Comparison of ENCODE assay signal across 23 cellular contexts in genomic region chr11:85666687-85667086, GRCh38. TPM values are rescaled to one million over a fixed set of nuclear protein-coding genes. Genes with fewer than 3 reads are reported as not detected.
DNase-seq lines count a peak whose midpoint lies in the region; ATAC-seq, FAIRE-seq and TF ChIP-seq lines count a peak whose summit lies in the region.
"Had no signal": no experiment of that assay in that cellular context is flagged by ENCODE, and none has a peak within 500 bp of the region (broad histone marks: within the 10 kb centered on the region; RNA-seq: fewer than 3 reads in every experiment).

No MANE protein-coding gene starts in this region.

- H3K27me3 ChIP-seq in HepG2 (ENCODE audit: control insufficient read depth in 1 of 2, insufficient read depth in 2 of 2, low read length in 2 of 2), result no peaks in the 10 kb centered on the region; a peak in 1 of 5 replicates
- no peaks in the 10 kb centered on the region for H3K27me3 ChIP-seq in right lobe of liver
- no peaks in the 10 kb centered on the region for H3K27me3 ChIP-seq in Panc1 (ENCODE audit: control insufficient read depth, insufficient read depth, low read length)
- H3K27me3 ChIP-seq in thyroid gland, result no peaks in the 10 kb centered on the region
- H3K27me3 ChIP-seq: BLaER1 treated with 17β-estradiol and CSF1 and Interleukin-3, amounts not matched to agents 10 nM and 100 nM; SJSA1 had no signal

- no peak overlapping the region for H3K4me3 Mint-ChIP-seq in natural killer cell treated with Interleukin-12 subunit alpha and Interleukin-12 subunit beta and Interleukin-15 and Interleukin-18, amount 100 ng/mL, for 72 hours

- H3K36me3 ChIP-seq in HepG2 (replicated peaks in 1 of 2; ENCODE audit: control insufficient read depth in 1 of 2, insufficient read depth in 2 of 2, low read length in 2 of 2) (no peaks in the 10 kb centered on the region), right lobe of liver (peaks cover 0 to 5% (median 0%) of the 10 kb centered on the region in 4 donors), Panc1 (ENCODE audit: control insufficient read depth, insufficient read depth, low read length) (peaks cover 4% of the 10 kb centered on the region), thyroid gland (no peaks in the 10 kb centered on the region)

- CTCF ChIA-PET in HepG2 (lab: Yijun Ruan, JAX; ENCODE audit: low intra/inter-chr PET ratio, low total read pairs) (no interaction called here), Panc1 (lab: Charles Lee) (interaction anchor here (0.5 kb wide), 1 partner anchor 26 kb away, joined by 3 read pairs; no protein-coding TSS in a partner anchor)

- no peak for TF ChIP-seq EP300 in HepG2 (IDR thresholded peaks at IDR 0.05; ENCODE audit: low read depth in 2 of 2, low read length in 2 of 2)
- TF ChIP-seq EP300 in HepG2 (CRISPR knock-in tag; IDR thresholded peaks at IDR 0.05; ENCODE audit: borderline replicate concordance), result no peak

- no peaks in the 10 kb centered on the region for H3K9me3 ChIP-seq in HepG2 (ENCODE audit: low read length)
- H3K9me3 ChIP-seq in right lobe of liver, result no peaks in the 10 kb centered on the region
- no peaks in the 10 kb centered on the region for H3K9me3 ChIP-seq in Panc1 (ENCODE audit: control insufficient read depth, insufficient read depth, low read depth, low read length)
- H3K9me3 ChIP-seq in thyroid gland, result no peaks in the 10 kb centered on the region
- H3K9me3 ChIP-seq: SJSA1 had no signal

- peak overlapping the region; percentile 38 for H3K27ac ChIP-seq in HepG2 (ENCODE audit: extremely low read length, insufficient read depth, low read length)
- no peak overlapping the region for H3K27ac ChIP-seq in right lobe of liver
- peak overlapping the region; percentile 60; the same call in 1 of the 2 replicates for H3K27ac ChIP-seq in Panc1 (ENCODE audit: low read length)
- H3K27ac ChIP-seq in thyroid gland, result no peak overlapping the region
- H3K27ac ChIP-seq: SJSA1 had no signal

- peaks cover 27% of the 10 kb centered on the region for H3K79me2 ChIP-seq in HepG2 (ENCODE audit: insufficient read depth, low read length)

- DNase-seq in HepG2 (ENCODE audit: low spot score) (peak; percentile 59), right lobe of liver (no peak), Panc1 (ENCODE audit: low read depth, low spot score) (no peak), thyroid gland (no peak), HPDE6-E6E7 (ENCODE audit: extremely low spot score) (no peak), GF-D8 (lab: John Stamatoyannopoulos, UW) (no peak)
- no peak for DNase-seq in natural killer cell treated with Interleukin-12 subunit alpha and Interleukin-12 subunit beta and Interleukin-15 and Interleukin-18, amount 100 ng/mL, for 72 hours (ENCODE audit: low spot score)
- DNase-seq: 8988T; Calu3; CD8-positive, alpha-beta T cell; DMS153; MV-4-11; NCI-H1694; NCI-H2081; NCI-H446; NCI-H526 treated with DMSO at 0.1 percent for 48 hours had no signal

- FAIRE-seq in HepG2 (lab: Jason Lieb, UNC), result no peak
- FAIRE-seq: G401.6, RCC 7860 had no signal

- 39% methylated on average over 3 of the region's 3 CpGs for whole genome bisulfite sequencing in HepG2 (ENCODE audit: low lambda C conversion rate)
- WGBS in right lobe of liver (ENCODE audit: insufficient coverage, low coverage, low lambda C conversion rate, missing lambda C conversion rate), result 81% methylated on average over 3 of the region's 3 CpGs
- 90 to 97% methylated on average over 3 of the region's 3 CpGs for WGBS in thyroid gland, 2 donors

- peaks cover 17% of the 10 kb centered on the region for H3K36me3 Mint-ChIP-seq in natural killer cell treated with Interleukin-12 subunit alpha and Interleukin-12 subunit beta and Interleukin-15 and Interleukin-18, amount 100 ng/mL, for 72 hours

- BruUV-seq in HepG2 (replicated peaks; lab: Mats Ljungman, UMichigan) (no TSS peak), Panc1 (replicated peaks; lab: Mats Ljungman, UMichigan) (no TSS peak)

- H3K27me3 Mint-ChIP-seq in natural killer cell treated with Interleukin-12 subunit alpha and Interleukin-12 subunit beta and Interleukin-15 and Interleukin-18, amount 100 ng/mL, for 72 hours, result no peaks in the 10 kb centered on the region

- in situ Hi-C loops in HepG2 (cut with HindIII; ENCODE audit: extremely low pct_ligation_motif_present, low pct_unique_long_range_greater_than_20kb) (no loop called here), Panc1 (cut with HindIII; ENCODE audit: low pct_unique_long_range_greater_than_20kb, low sequenced_read_pairs) (no loop called here)

- intact Hi-C loops in HepG2 (cut with micrococcal nuclease; ENCODE audit: unreplicated experiment) (no loop called here), right lobe of liver (cut with DNase I) (no loop called here), Panc1 (cut with micrococcal nuclease; ENCODE audit: unreplicated experiment) (no loop called here), thyroid gland (cut with DNase I) (no loop called here)

- H3K9ac ChIP-seq in HepG2 (ENCODE audit: insufficient read depth, low read depth, low read length), result no peak overlapping the region
- H3K9ac ChIP-seq: BLaER1 treated with 17β-estradiol and CSF1 and Interleukin-3, amounts not matched to agents 10 nM and 100 nM had no signal

- POLR2A ChIA-PET in HepG2 (lab: Yijun Ruan, JAX), result interaction anchor here (1.2 kb wide), 1 partner anchor 39 kb away, joined by 3 read pairs; the partner anchor contains the start of gene TMEM126B
- POLR2A ChIA-PET in Panc1 (lab: Charles Lee), result no interaction called here

- no peak for TF ChIP-seq CTCF in HepG2 (CRISPR knock-in tag; IDR thresholded peaks at IDR 0.05)
- TF ChIP-seq CTCF in right lobe of liver (IDR thresholded peaks at IDR 0.05), result no peak
- no peak for TF ChIP-seq CTCF in Panc1 (IDR thresholded peaks at IDR 0.05)
- TF ChIP-seq CTCF in thyroid gland (IDR thresholded peaks at IDR 0.05), result no peak

- H3K4me1 ChIP-seq in HepG2 (ENCODE audit: insufficient read depth, low read length) (peaks cover 33% of the 10 kb centered on the region), right lobe of liver (peaks cover 0 to 21% (median 4%) of the 10 kb centered on the region in 4 donors), Panc1 (ENCODE audit: control insufficient read depth, insufficient read depth, low read length) (peaks cover 16% of the 10 kb centered on the region), thyroid gland (peaks cover 7 to 11% of the 10 kb centered on the region in 2 donors)

- peak overlapping the region; percentile 94 for H2AFZ ChIP-seq in HepG2 (ENCODE audit: low read length)

- H3K4me3 ChIP-seq in HepG2 (replicated peaks in 1 of 3; ENCODE audit: insufficient read depth in 1 of 3, low read depth in 2 of 3, low read length in 3 of 3) (no peak overlapping the region), right lobe of liver (no peak overlapping the region), Panc1 (ENCODE audit: low read depth in 2 of 2, low read length in 2 of 2) (no peak overlapping the region), thyroid gland (replicated peaks in 1 of 3) (no peak overlapping the region)
- H3K4me3 ChIP-seq: BLaER1 treated with 17β-estradiol and CSF1 and Interleukin-3, amounts not matched to agents 10 nM and 100 nM; SJSA1 had no signal

- H4K20me1 ChIP-seq in HepG2 (ENCODE audit: insufficient read depth, low read length), result peaks cover 22% of the 10 kb centered on the region

- no peak for TF ChIP-seq RAD21 in HepG2 (CRISPR knock-in tag; IDR thresholded peaks at IDR 0.05)

- H3K9me3 Mint-ChIP-seq in natural killer cell treated with Interleukin-12 subunit alpha and Interleukin-12 subunit beta and Interleukin-15 and Interleukin-18, amount 100 ng/mL, for 72 hours, result no peaks in the 10 kb centered on the region
- H3K9me3 Mint-ChIP-seq: CD8-positive, alpha-beta T cell; T-helper 1 cell treated with Interleukin-12 subunit alpha and Interleukin-12 subunit beta and Interleukin-4 antibody, amounts not matched to agents 30 μg/mL and 1 μg/mL, for 36 hours had no signal

- peak overlapping the region; percentile 93 to 95 for H3K27ac Mint-ChIP-seq in natural killer cell treated with Interleukin-12 subunit alpha and Interleukin-12 subunit beta and Interleukin-15 and Interleukin-18, amount 100 ng/mL, for 72 hours

- H3K4me1 Mint-ChIP-seq in natural killer cell treated with Interleukin-12 subunit alpha and Interleukin-12 subunit beta and Interleukin-15 and Interleukin-18, amount 100 ng/mL, for 72 hours (ENCODE audit: low read depth in 2 of 2), result peaks cover 17 to 25% of the 10 kb centered on the region in 2 donors

- H3K4me2 ChIP-seq in HepG2 (ENCODE audit: low read depth, low read length), result peak overlapping the region; percentile 88

- TF ChIP-seq POLR2A in HepG2 (IDR thresholded peaks at IDR 0.05; ENCODE audit: insufficient read depth in 1 of 2, low read depth in 2 of 2, low read length in 2 of 2) (no peak), right lobe of liver (IDR thresholded peaks at IDR 0.05) (no peak), thyroid gland (IDR thresholded peaks at IDR 0.05) (no peak)

- no peak for ATAC-seq in HepG2
- no peak for ATAC-seq in right lobe of liver
- ATAC-seq in Panc1, result no peak
- no peak for ATAC-seq in natural killer cell treated with Interleukin-12 subunit alpha and Interleukin-12 subunit beta and Interleukin-15 and Interleukin-18, amount 100 ng/mL, for 72 hours
- ATAC-seq in HG03439 (IDR thresholded peaks at IDR 0.05; ENCODE audit: unreplicated experiment), result no peak
- ATAC-seq: CD8-positive, alpha-beta T cell had no signal

RNA-seq across cellular contexts. Expression of gene CREBZF, which starts 1.8 kb away (rescaled TPM):
- total RNA-seq in HepG2 (2016; rRNA removed; fragmentation: Illumina TruSeq; extraction: Trizol) (17.2 and 43.1 TPM in 2 replicates), right lobe of liver (10 to 100 TPM; 14.1 to 23.0 (median 18.0) TPM), Panc1 (2021; ENCODE audit: unreplicated experiment) (75.8 TPM), thyroid gland (100 to 1,000 TPM in 2 of 4 donors, 10 to 100 TPM in 2; 72.9 to 125 (median 106) TPM)
- 3.9 and 5.1 TPM in 2 replicates for total RNA-seq in HepG2 (2016; cell fraction: cytosol; rRNA removed; fragmentation: Illumina TruSeq; extraction: Trizol; ENCODE audit: low read depth)
- 17.1 and 41.7 TPM in 2 replicates for total RNA-seq in HepG2 (2016; cell fraction: insoluble cytoplasmic fraction; rRNA removed; fragmentation: Illumina TruSeq; extraction: Trizol)
- 8.8 and 10.3 TPM in 2 replicates for total RNA-seq in HepG2 (2016; cell fraction: membrane; rRNA removed; fragmentation: Illumina TruSeq; extraction: Trizol)
- total RNA-seq in HepG2 (2016; cell fraction: nucleus; rRNA removed; fragmentation: Illumina TruSeq; extraction: Trizol), result 113 and 114 TPM in 2 replicates
- 30.6 and 31.1 TPM in 2 replicates for polyA plus RNA-seq in HepG2 (2011; rRNA removed)
- 9.3 and 10.4 TPM in 2 replicates for polyA plus RNA-seq in HepG2 (2011; cell fraction: cytosol; rRNA removed)
- 173 and 179 TPM in 2 replicates for polyA plus RNA-seq in HepG2 (2011; cell fraction: nucleus; rRNA removed)
- 30.0 and 33.9 TPM in 2 replicates for polyA plus RNA-seq in HepG2 (2012)
- 1.7 and 3.1 TPM in 2 replicates for polyA plus RNA-seq in HepG2 (2016; cell fraction: cytosol; fragmentation: Illumina TruSeq; extraction: Trizol; ENCODE audit: low read depth)
- polyA plus RNA-seq in HepG2 (2016; cell fraction: insoluble cytoplasmic fraction; fragmentation: Illumina TruSeq; extraction: Trizol; ENCODE audit: low read depth), result 17.0 and 19.9 TPM in 2 replicates
- polyA plus RNA-seq in HepG2 (2016; cell fraction: membrane; fragmentation: Illumina TruSeq; extraction: Trizol; ENCODE audit: low read depth), result 4.9 and 6.4 TPM in 2 replicates
- polyA plus RNA-seq in HepG2 (2016; cell fraction: nucleus; fragmentation: Illumina TruSeq; extraction: Trizol; ENCODE audit: insufficient read depth, low read depth), result 164 and 170 TPM in 2 replicates
- 15.7 and 25.6 TPM in 2 replicates for polyA minus RNA-seq in HepG2 (2011; rRNA and poly(A)+ RNA removed; ENCODE audit: low replicate concordance)
- polyA minus RNA-seq in HepG2 (2011; cell fraction: cytosol; rRNA and poly(A)+ RNA removed), result 8.6 and 12.7 TPM in 2 replicates
- 144 and 161 TPM in 2 replicates for polyA minus RNA-seq in HepG2 (2011; cell fraction: nucleus; rRNA and poly(A)+ RNA removed)
- 60.1 TPM for polyA plus RNA-seq in Panc1 (2012; ENCODE audit: insufficient read length)
- 10 to 100 TPM; 46.1 to 84.6 TPM for total RNA-seq in natural killer cell treated with Interleukin-12 subunit alpha and Interleukin-12 subunit beta and Interleukin-15 and Interleukin-18, amount 100 ng/mL, for 72 hours

RNA-seq across cellular contexts. Expression of gene TMEM126A, which starts 18.9 kb away (rescaled TPM):
- 66.9 and 68.7 TPM in 2 replicates for total RNA-seq in HepG2 (2016; rRNA removed; fragmentation: Illumina TruSeq; extraction: Trizol)
- total RNA-seq in HepG2 (2016; cell fraction: cytosol; rRNA removed; fragmentation: Illumina TruSeq; extraction: Trizol; ENCODE audit: low read depth), result 70.9 and 83.3 TPM in 2 replicates
- total RNA-seq in HepG2 (2016; cell fraction: insoluble cytoplasmic fraction; rRNA removed; fragmentation: Illumina TruSeq; extraction: Trizol), result 67.5 and 67.8 TPM in 2 replicates
- 63.9 and 68.2 TPM in 2 replicates for total RNA-seq in HepG2 (2016; cell fraction: membrane; rRNA removed; fragmentation: Illumina TruSeq; extraction: Trizol)
- 33.4 and 36.6 TPM in 2 replicates for total RNA-seq in HepG2 (2016; cell fraction: nucleus; rRNA removed; fragmentation: Illumina TruSeq; extraction: Trizol)
- 33.8 and 59.5 TPM in 2 replicates for polyA plus RNA-seq in HepG2 (2011; rRNA removed)
- polyA plus RNA-seq in HepG2 (2011; cell fraction: cytosol; rRNA removed), result 21.4 and 31.6 TPM in 2 replicates
- polyA plus RNA-seq in HepG2 (2011; cell fraction: nucleus; rRNA removed), result 6.2 and 6.7 TPM in 2 replicates
- polyA plus RNA-seq in HepG2 (2012), result 29.2 and 35.7 TPM in 2 replicates
- 69.5 and 78.7 TPM in 2 replicates for polyA plus RNA-seq in HepG2 (2016; cell fraction: cytosol; fragmentation: Illumina TruSeq; extraction: Trizol; ENCODE audit: low read depth)
- polyA plus RNA-seq in HepG2 (2016; cell fraction: insoluble cytoplasmic fraction; fragmentation: Illumina TruSeq; extraction: Trizol; ENCODE audit: low read depth), result 48.7 and 55.1 TPM in 2 replicates
- 51.3 and 53.8 TPM in 2 replicates for polyA plus RNA-seq in HepG2 (2016; cell fraction: membrane; fragmentation: Illumina TruSeq; extraction: Trizol; ENCODE audit: low read depth)
- polyA plus RNA-seq in HepG2 (2016; cell fraction: nucleus; fragmentation: Illumina TruSeq; extraction: Trizol; ENCODE audit: insufficient read depth, low read depth), result 45.8 and 47.6 TPM in 2 replicates
- polyA minus RNA-seq in HepG2 (2011; rRNA and poly(A)+ RNA removed; ENCODE audit: low replicate concordance), result 9.7 and 17.8 TPM in 2 replicates
- 3.4 and 4.2 TPM in 2 replicates for polyA minus RNA-seq in HepG2 (2011; cell fraction: cytosol; rRNA and poly(A)+ RNA removed)
- 6.8 and 10.1 TPM in 2 replicates for polyA minus RNA-seq in HepG2 (2011; cell fraction: nucleus; rRNA and poly(A)+ RNA removed)
- 10 to 100 TPM; 13.4 to 22.9 (median 17.7) TPM for total RNA-seq in right lobe of liver
- 50.9 TPM for total RNA-seq in Panc1 (2021; ENCODE audit: unreplicated experiment)
- polyA plus RNA-seq in Panc1 (2012; ENCODE audit: insufficient read length), result 33.3 TPM
- total RNA-seq in natural killer cell treated with Interleukin-12 subunit alpha and Interleukin-12 subunit beta and Interleukin-15 and Interleukin-18, amount 100 ng/mL, for 72 hours, result 10 to 100 TPM; 33.0 to 46.3 TPM
- total RNA-seq in thyroid gland, result 10 to 100 TPM; 24.1 to 31.7 (median 27.1) TPM

RNA-seq across cellular contexts. Expression of gene CCDC89, which starts 19.3 kb away (rescaled TPM):
- 0.38 and 0.60 TPM in 2 replicates for total RNA-seq in HepG2 (2016; rRNA removed; fragmentation: Illumina TruSeq; extraction: Trizol)
- not detected in 2 replicates for total RNA-seq in HepG2 (2016; cell fraction: cytosol; rRNA removed; fragmentation: Illumina TruSeq; extraction: Trizol; ENCODE audit: low read depth)
- total RNA-seq in HepG2 (2016; cell fraction: insoluble cytoplasmic fraction; rRNA removed; fragmentation: Illumina TruSeq; extraction: Trizol), result 0.30 and 0.39 TPM in 2 replicates
- total RNA-seq in HepG2 (2016; cell fraction: membrane; rRNA removed; fragmentation: Illumina TruSeq; extraction: Trizol), result not detected in 2 replicates
- 0.28 TPM in 1 of 2 replicates, not detected in the other for total RNA-seq in HepG2 (2016; cell fraction: nucleus; rRNA removed; fragmentation: Illumina TruSeq; extraction: Trizol)
- 0.13 TPM in 1 of 2 replicates, not detected in the other for polyA plus RNA-seq in HepG2 (2011; rRNA removed)
- polyA plus RNA-seq in HepG2 (2011; cell fraction: cytosol; rRNA removed), result 0.03 and 0.04 TPM in 2 replicates
- not detected in 2 replicates for polyA plus RNA-seq in HepG2 (2011; cell fraction: nucleus; rRNA removed)
- not detected in 2 replicates for polyA plus RNA-seq in HepG2 (2012)
- not detected in 2 replicates for polyA plus RNA-seq in HepG2 (2016; cell fraction: cytosol; fragmentation: Illumina TruSeq; extraction: Trizol; ENCODE audit: low read depth)
- 0.22 and 0.46 TPM in 2 replicates for polyA plus RNA-seq in HepG2 (2016; cell fraction: insoluble cytoplasmic fraction; fragmentation: Illumina TruSeq; extraction: Trizol; ENCODE audit: low read depth)
- polyA plus RNA-seq in HepG2 (2016; cell fraction: membrane; fragmentation: Illumina TruSeq; extraction: Trizol; ENCODE audit: low read depth), result not detected in 2 replicates
- not detected in 2 replicates for polyA plus RNA-seq in HepG2 (2016; cell fraction: nucleus; fragmentation: Illumina TruSeq; extraction: Trizol; ENCODE audit: insufficient read depth, low read depth)
- not detected in 2 replicates for polyA minus RNA-seq in HepG2 (2011; rRNA and poly(A)+ RNA removed; ENCODE audit: low replicate concordance)
- not detected in 2 replicates for polyA minus RNA-seq in HepG2 (2011; cell fraction: cytosol; rRNA and poly(A)+ RNA removed)
- not detected in 2 replicates for polyA minus RNA-seq in HepG2 (2011; cell fraction: nucleus; rRNA and poly(A)+ RNA removed)
- total RNA-seq in right lobe of liver, result under 1 TPM in 1 of 6 experiments, not detected in 5; 0.20 TPM
- total RNA-seq in Panc1 (2021; ENCODE audit: unreplicated experiment), result 1.7 TPM
- 0.68 TPM for polyA plus RNA-seq in Panc1 (2012; ENCODE audit: insufficient read length)
- 1 to 10 TPM; 1.6 to 1.7 TPM for total RNA-seq in natural killer cell treated with Interleukin-12 subunit alpha and Interleukin-12 subunit beta and Interleukin-15 and Interleukin-18, amount 100 ng/mL, for 72 hours
- 1 to 10 TPM in 1 of 4 donors, under 1 TPM in 2, not detected in 1; 0.33 to 2.2 (median 0.40) TPM for total RNA-seq in thyroid gland
- total RNA-seq: CD8-positive, alpha-beta T cell; H4 had no signal

RNA-seq across cellular contexts. Expression of gene TMEM126B, which starts 38.3 kb away (rescaled TPM):
- total RNA-seq in HepG2 (2016; rRNA removed; fragmentation: Illumina TruSeq; extraction: Trizol) (54.8 and 81.8 TPM in 2 replicates), right lobe of liver (10 to 100 TPM; 14.3 to 28.5 (median 22.3) TPM), Panc1 (2021; ENCODE audit: unreplicated experiment) (106 TPM), thyroid gland (10 to 100 TPM; 45.6 to 65.7 (median 62.0) TPM)
- total RNA-seq in HepG2 (2016; cell fraction: cytosol; rRNA removed; fragmentation: Illumina TruSeq; extraction: Trizol; ENCODE audit: low read depth), result 21.5 and 24.8 TPM in 2 replicates
- total RNA-seq in HepG2 (2016; cell fraction: insoluble cytoplasmic fraction; rRNA removed; fragmentation: Illumina TruSeq; extraction: Trizol), result 56.1 and 83.6 TPM in 2 replicates
- 45.7 and 58.4 TPM in 2 replicates for total RNA-seq in HepG2 (2016; cell fraction: membrane; rRNA removed; fragmentation: Illumina TruSeq; extraction: Trizol)
- 31.7 and 35.5 TPM in 2 replicates for total RNA-seq in HepG2 (2016; cell fraction: nucleus; rRNA removed; fragmentation: Illumina TruSeq; extraction: Trizol)
- polyA plus RNA-seq in HepG2 (2011; rRNA removed), result 26.2 and 33.6 TPM in 2 replicates
- 14.0 and 25.9 TPM in 2 replicates for polyA plus RNA-seq in HepG2 (2011; cell fraction: cytosol; rRNA removed)
- polyA plus RNA-seq in HepG2 (2011; cell fraction: nucleus; rRNA removed), result 18.3 and 25.6 TPM in 2 replicates
- polyA plus RNA-seq in HepG2 (2012), result 35.0 and 42.8 TPM in 2 replicates
- 29.0 and 34.2 TPM in 2 replicates for polyA plus RNA-seq in HepG2 (2016; cell fraction: cytosol; fragmentation: Illumina TruSeq; extraction: Trizol; ENCODE audit: low read depth)
- polyA plus RNA-seq in HepG2 (2016; cell fraction: insoluble cytoplasmic fraction; fragmentation: Illumina TruSeq; extraction: Trizol; ENCODE audit: low read depth), result 85.8 and 101 TPM in 2 replicates
- polyA plus RNA-seq in HepG2 (2016; cell fraction: membrane; fragmentation: Illumina TruSeq; extraction: Trizol; ENCODE audit: low read depth), result 52.1 and 54.7 TPM in 2 replicates
- polyA plus RNA-seq in HepG2 (2016; cell fraction: nucleus; fragmentation: Illumina TruSeq; extraction: Trizol; ENCODE audit: insufficient read depth, low read depth), result 54.1 and 62.9 TPM in 2 replicates
- polyA minus RNA-seq in HepG2 (2011; rRNA and poly(A)+ RNA removed; ENCODE audit: low replicate concordance), result 4.8 and 14.2 TPM in 2 replicates
- polyA minus RNA-seq in HepG2 (2011; cell fraction: cytosol; rRNA and poly(A)+ RNA removed), result 7.8 and 8.5 TPM in 2 replicates
- polyA minus RNA-seq in HepG2 (2011; cell fraction: nucleus; rRNA and poly(A)+ RNA removed), result 17.3 and 18.0 TPM in 2 replicates
- 52.7 TPM for polyA plus RNA-seq in Panc1 (2012; ENCODE audit: insufficient read length)
- 10 to 100 TPM; 43.0 to 43.9 TPM for total RNA-seq in natural killer cell treated with Interleukin-12 subunit alpha and Interleukin-12 subunit beta and Interleukin-15 and Interleukin-18, amount 100 ng/mL, for 72 hours

RNA-seq across cellular contexts. Expression of gene DLG2, which starts 39.5 kb away (rescaled TPM):
- total RNA-seq in HepG2 (2016; rRNA removed; fragmentation: Illumina TruSeq; extraction: Trizol) (1.0 and 1.1 TPM in 2 replicates), right lobe of liver (1 to 10 TPM; 1.2 to 6.4 (median 2.5) TPM), Panc1 (2021; ENCODE audit: unreplicated experiment) (4.2 TPM), thyroid gland (10 to 100 TPM; 29.4 to 79.4 (median 42.4) TPM)
- 0.26 and 0.30 TPM in 2 replicates for total RNA-seq in HepG2 (2016; cell fraction: cytosol; rRNA removed; fragmentation: Illumina TruSeq; extraction: Trizol; ENCODE audit: low read depth)
- 0.73 and 0.87 TPM in 2 replicates for total RNA-seq in HepG2 (2016; cell fraction: insoluble cytoplasmic fraction; rRNA removed; fragmentation: Illumina TruSeq; extraction: Trizol)
- 0.48 and 1.1 TPM in 2 replicates for total RNA-seq in HepG2 (2016; cell fraction: membrane; rRNA removed; fragmentation: Illumina TruSeq; extraction: Trizol)
- 1.8 and 2.9 TPM in 2 replicates for total RNA-seq in HepG2 (2016; cell fraction: nucleus; rRNA removed; fragmentation: Illumina TruSeq; extraction: Trizol)
- polyA plus RNA-seq in HepG2 (2011; rRNA removed), result 0.34 and 0.46 TPM in 2 replicates
- 0.11 and 0.23 TPM in 2 replicates for polyA plus RNA-seq in HepG2 (2011; cell fraction: cytosol; rRNA removed)
- 0.90 and 0.92 TPM in 2 replicates for polyA plus RNA-seq in HepG2 (2011; cell fraction: nucleus; rRNA removed)
- 0.75 and 1.2 TPM in 2 replicates for polyA plus RNA-seq in HepG2 (2012)
- 0.08 TPM in 1 of 2 replicates, not detected in the other for polyA plus RNA-seq in HepG2 (2016; cell fraction: cytosol; fragmentation: Illumina TruSeq; extraction: Trizol; ENCODE audit: low read depth)
- polyA plus RNA-seq in HepG2 (2016; cell fraction: insoluble cytoplasmic fraction; fragmentation: Illumina TruSeq; extraction: Trizol; ENCODE audit: low read depth), result 0.52 and 0.61 TPM in 2 replicates
- polyA plus RNA-seq in HepG2 (2016; cell fraction: membrane; fragmentation: Illumina TruSeq; extraction: Trizol; ENCODE audit: low read depth), result 0.21 and 0.35 TPM in 2 replicates
- polyA plus RNA-seq in HepG2 (2016; cell fraction: nucleus; fragmentation: Illumina TruSeq; extraction: Trizol; ENCODE audit: insufficient read depth, low read depth), result 0.83 and 1.5 TPM in 2 replicates
- polyA minus RNA-seq in HepG2 (2011; rRNA and poly(A)+ RNA removed; ENCODE audit: low replicate concordance), result 2.3 and 11.1 TPM in 2 replicates
- 0.59 and 0.97 TPM in 2 replicates for polyA minus RNA-seq in HepG2 (2011; cell fraction: cytosol; rRNA and poly(A)+ RNA removed)
- polyA minus RNA-seq in HepG2 (2011; cell fraction: nucleus; rRNA and poly(A)+ RNA removed), result 9.3 and 12.7 TPM in 2 replicates
- 1.6 TPM for polyA plus RNA-seq in Panc1 (2012; ENCODE audit: insufficient read length)
- total RNA-seq in natural killer cell treated with Interleukin-12 subunit alpha and Interleukin-12 subunit beta and Interleukin-15 and Interleukin-18, amount 100 ng/mL, for 72 hours, result 1 to 10 TPM; 1.1 to 1.7 TPM

Comparison
In these comparisons a context has a peak if more than half of its experiments do, and no peak if none do; other contexts are left out.
1. H3K27ac ChIP-seq: peak in HepG2 (single experiment) and Panc1 (single experiment); none in right lobe of liver (0 of 3) and thyroid gland (0 of 3).